In the genomic region with DNA sequence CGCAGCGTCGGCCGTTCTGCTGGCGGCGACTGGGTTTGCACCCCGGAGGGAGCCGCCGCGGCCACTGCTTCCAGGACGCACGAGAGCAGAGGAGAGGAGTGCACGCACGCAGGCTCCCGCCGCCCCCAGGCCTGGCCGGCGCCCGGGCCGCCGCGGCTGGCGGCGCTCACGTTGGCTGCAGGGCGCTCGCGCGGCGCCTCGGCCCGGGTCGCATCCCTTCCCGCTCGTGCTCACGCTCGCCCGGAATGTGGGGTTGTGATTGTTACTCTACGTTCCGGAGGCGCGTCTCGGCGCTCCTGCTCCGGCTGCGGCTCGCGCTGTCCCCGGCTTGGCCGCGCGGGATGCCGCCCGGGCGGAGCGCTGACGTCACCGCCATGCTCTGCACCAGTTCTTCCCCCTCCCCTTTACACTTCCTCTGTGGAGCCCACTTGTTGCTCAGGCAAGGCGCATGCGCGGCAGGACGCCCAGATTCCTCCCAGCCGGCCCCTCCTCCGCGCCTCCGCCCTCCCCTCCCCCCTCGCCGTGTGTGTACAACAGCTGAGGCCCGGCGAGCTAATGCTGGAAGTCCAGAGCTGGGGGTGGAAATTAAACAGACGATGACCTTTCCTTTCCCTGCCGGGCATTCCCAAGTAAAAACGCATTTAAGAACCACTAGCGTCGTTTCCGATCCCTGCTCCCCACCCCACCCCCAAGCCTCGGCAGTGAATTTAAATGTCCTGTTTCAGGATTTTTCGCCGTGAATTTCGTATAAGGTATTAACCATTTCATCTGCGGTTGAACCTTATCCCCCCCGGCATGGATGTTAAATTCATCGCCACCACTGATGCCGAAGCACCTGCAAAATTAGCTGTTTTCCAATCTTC, we compare ENCODE assay signal across 8 cellular contexts. TPM values are rescaled to one million over a fixed set of nuclear protein-coding genes. Genes with fewer than 3 reads are reported as not detected.
A peak's percentile ranks its signal among the peaks of the same experiment; 100 is the strongest.
DNase-seq lines count a peak whose midpoint lies in the region; ATAC-seq and TF ChIP-seq lines count a peak whose summit lies in the region.

A gene (minus strand): TSS at position 325 of the 863 bp plus-strand sequence. CDS start 916 bp downstream, outside the sequence.

- peaks cover 19% of the 10 kb centered on the region for H3F3A ChIP-seq in Loucy (ENCODE audit: low read depth)

- H3K36me3 Mint-ChIP-seq in activated T-helper 17 cell treated with anti-CD3 and anti-CD28 coated beads, Interleukin-2, amount 50 U/mL, for 72 hours (ENCODE audit: low read depth) = peaks cover 36% of the 10 kb centered on the region
- H3K36me3 Mint-ChIP-seq in naive thymus-derived CD8-positive, alpha-beta T cell = peaks cover 6 to 18% (median 8%) of the 10 kb centered on the region in 3 donors

- H3K9ac ChIP-seq in Loucy (ENCODE audit: low read depth, low read length, poor library complexity, severe bottlenecking) = peak within 1 kb of the TSS; percentile 88

- H3K27ac ChIP-seq in RWPE2 (ENCODE audit: poor library complexity, severe bottlenecking) = peak within 1 kb of the TSS; percentile 97

- peaks cover 47% of the 10 kb centered on the region for H3K79me2 ChIP-seq in Loucy (ENCODE audit: insufficient read depth, low read length)

- H3K4me2 ChIP-seq in Loucy (ENCODE audit: low read depth, low read length, poor library complexity, severe bottlenecking) = peak within 1 kb of the TSS; percentile 84

- TF ChIP-seq CTCF in Loucy (conservative IDR thresholded peaks at IDR 0.05; ENCODE audit: low read length) = no peak
- TF ChIP-seq CTCF in RWPE2 (IDR thresholded peaks at IDR 0.05; ENCODE audit: poor library complexity, severe bottlenecking) = no peak

- no peaks in the 10 kb centered on the region for H3K27me3 Mint-ChIP-seq in activated T-helper 17 cell treated with anti-CD3 and anti-CD28 coated beads, Interleukin-2, amount 50 U/mL, for 72 hours
- peaks cover 0 to 3% (median 0%) of the 10 kb centered on the region in 5 donors for H3K27me3 Mint-ChIP-seq in naive thymus-derived CD8-positive, alpha-beta T cell

- peaks cover 56% of the 10 kb centered on the region for H3K4me1 ChIP-seq in Loucy (ENCODE audit: insufficient read depth, low read length, poor library complexity, severe bottlenecking)
- peaks cover 41% of the 10 kb centered on the region for H3K4me1 ChIP-seq in RWPE2 (ENCODE audit: insufficient read depth, poor library complexity, severe bottlenecking)

- peak within 1 kb of the TSS; percentile 97 for H3K27ac Mint-ChIP-seq in activated T-helper 17 cell treated with anti-CD3 and anti-CD28 coated beads, Interleukin-2, amount 50 U/mL, for 72 hours
- peak within 1 kb of the TSS; percentile 95 to 99 (median 98) for H3K27ac Mint-ChIP-seq in naive thymus-derived CD8-positive, alpha-beta T cell

- H2AFZ ChIP-seq in Loucy (ENCODE audit: low read length) = peak within 1 kb of the TSS; percentile 57

- H3K4me1 Mint-ChIP-seq in activated T-helper 17 cell treated with anti-CD3 and anti-CD28 coated beads, Interleukin-2, amount 50 U/mL, for 72 hours = peaks cover 28% of the 10 kb centered on the region
- H3K4me1 Mint-ChIP-seq in naive thymus-derived CD8-positive, alpha-beta T cell = peaks cover 32 to 64% (median 61%) of the 10 kb centered on the region in 4 donors

- peak within 1 kb of the TSS; percentile 99 for H3K4me3 Mint-ChIP-seq in activated T-helper 17 cell treated with anti-CD3 and anti-CD28 coated beads, Interleukin-2, amount 50 U/mL, for 72 hours
- H3K4me3 Mint-ChIP-seq in naive thymus-derived CD8-positive, alpha-beta T cell = peak within 1 kb of the TSS; percentile 90 to 99 (median 96)

- POLR2A ChIA-PET in naive thymus-derived CD8-positive, alpha-beta T cell (lab: Charles Lee) = interaction anchor here (0.8 to 12.3 kb wide), 20 partner anchors 11 to 216 kb away, joined by 3 to 309 read pairs (median 8); a partner anchor contains a TSS

- no peaks in the 10 kb centered on the region for H3K9me3 Mint-ChIP-seq in activated T-helper 17 cell treated with anti-CD3 and anti-CD28 coated beads, Interleukin-2, amount 50 U/mL, for 72 hours
- H3K9me3 Mint-ChIP-seq in naive thymus-derived CD8-positive, alpha-beta T cell = no peaks in the 10 kb centered on the region

- H3K9me3 ChIP-seq in Loucy (ENCODE audit: insufficient read depth, low read depth, low read length) (no peaks in the 10 kb centered on the region), RWPE2 (ENCODE audit: severe bottlenecking) (no peaks in the 10 kb centered on the region)

- peaks cover 3% of the 10 kb centered on the region; the same call in 1 of the 2 replicates for H3K36me3 ChIP-seq in H7 (replicated peaks; ENCODE audit: control insufficient read depth, insufficient read depth, low read length)
- H3K36me3 ChIP-seq in Loucy (ENCODE audit: insufficient read depth, low read length) = no peaks in the 10 kb centered on the region
- peaks cover 33% of the 10 kb centered on the region for H3K36me3 ChIP-seq in RWPE2 (ENCODE audit: low read depth)

- DNase-seq in ELR (ENCODE audit: low read depth) (peak; percentile 97), H7 (peak; percentile 99), RWPE2 (ENCODE audit: low spot score) (peak; percentile 99), fibroblast of gingiva (ENCODE audit: low read depth) (peak; percentile 98)
- peak; percentile 91 to 97 (median 94) for DNase-seq in naive thymus-derived CD8-positive, alpha-beta T cell
- peak; percentile 85 to 95 (median 92) for DNase-seq in stimulated activated naive CD4-positive, alpha-beta T cell (lab: John Stamatoyannopoulos, UW)

- peak; percentile 35 for ATAC-seq in RWPE2 (ENCODE audit: low read depth)
- ATAC-seq in activated T-helper 17 cell treated with anti-CD3 and anti-CD28 coated beads, Interleukin-2, amount 50 U/mL, for 72 hours (replicated peaks) = peak; percentile 73
- peak; percentile 66 to 72 for ATAC-seq in naive thymus-derived CD8-positive, alpha-beta T cell

- H4K20me1 ChIP-seq in Loucy (ENCODE audit: insufficient read depth, low read length, poor library complexity, severe bottlenecking) = peaks cover 32% of the 10 kb centered on the region

- H3K4me3 ChIP-seq in H7 (ENCODE audit: insufficient read depth, low read depth, low read length) (peak within 1 kb of the TSS; percentile 85), Loucy (ENCODE audit: low read length, poor library complexity, severe bottlenecking) (peak within 1 kb of the TSS; percentile 86), RWPE2 (ENCODE audit: severe bottlenecking) (peak within 1 kb of the TSS; percentile 78)

- H3K27me3 ChIP-seq in H7 (ENCODE audit: control insufficient read depth, insufficient read depth, low read length) (no peaks in the 10 kb centered on the region), Loucy (ENCODE audit: insufficient read depth, low read length, poor library complexity, severe bottlenecking) (no peaks in the 10 kb centered on the region), RWPE2 (ENCODE audit: insufficient read depth, poor library complexity, severe bottlenecking) (no peaks in the 10 kb centered on the region)

- no peaks in the 10 kb centered on the region for H3K9me2 ChIP-seq in Loucy (replicated peaks; ENCODE audit: low read depth, low read length)

RNA-seq across cellular contexts. Expression of the gene that starts here (rescaled TPM):
- total RNA-seq in H7 (2014; rRNA removed; shearing (Covaris generic)) = 142 and 187 TPM in 2 replicates
- total RNA-seq in activated T-helper 17 cell treated with anti-CD3 and anti-CD28 coated beads, Interleukin-2, amount 50 U/mL, for 72 hours = 10 to 100 TPM; 14.2 to 25.5 TPM
- total RNA-seq in naive thymus-derived CD8-positive, alpha-beta T cell = 10 to 100 TPM; 24.6 to 26.5 TPM
- polyA plus RNA-seq in naive thymus-derived CD8-positive, alpha-beta T cell = 1 to 10 TPM; 1.9 to 3.3 (median 3.2) TPM

Comparison
In these comparisons a context has a peak if more than half of its experiments do, and no peak if none do; other contexts are left out.
1. Peak in every context shown above with its lines: DNase-seq, ATAC-seq, H3K4me3 ChIP-seq and H3K27ac ChIP-seq.